Comparison of ENCODE assay signal across 11 cellular contexts in genomic region chr11:91981995-91982394, GRCh38.
DNase-seq lines count a peak whose midpoint lies in the region; ATAC-seq and TF ChIP-seq lines count a peak whose summit lies in the region.
"Had no signal": no experiment of that assay in that cellular context is flagged by ENCODE, and none has a peak within 500 bp of the region (broad histone marks: within the 10 kb centered on the region; RNA-seq: fewer than 3 reads in every experiment).

No MANE protein-coding gene starts in this region.

- H3K4me3 ChIP-seq in breast epithelium: no peak overlapping the region
- H3K4me3 ChIP-seq in thyroid gland (replicated peaks in 1 of 3): no peak overlapping the region
- H3K4me3 ChIP-seq in endodermal cell (ENCODE audit: low read length): no peak overlapping the region
- H3K4me3 ChIP-seq: cardiac muscle cell had no signal

- CTCF ChIA-PET in activated CD4-positive, alpha-beta memory T cell treated with anti-CD3 and anti-CD28 coated beads, Interleukin-2, amount 10 ng/mL, durations not matched to agents 7 days and 5 days (lab: Charles Lee): no interaction called here

- TF ChIP-seq CTCF in HFFc6 (IDR thresholded peaks at IDR 0.05) (no peak), breast epithelium (IDR thresholded peaks at IDR 0.05) (no peak), thyroid gland (IDR thresholded peaks at IDR 0.05) (no peak), endodermal cell (conservative IDR thresholded peaks at IDR 0.05) (no peak)

- DNase-seq in HFFc6 (peak; percentile 96), breast epithelium (ENCODE audit: low spot score in 2 of 2) (peak in 1 of 2 donors; percentile 72), kidney tubule cell (ENCODE audit: low spot score) (peak; percentile 99), thyroid gland (peak; percentile 21 to 23), endodermal cell (no peak), immature natural killer cell (no peak)
- DNase-seq in activated CD4-positive, alpha-beta memory T cell treated with anti-CD3 and anti-CD28 coated beads, Interleukin-2, amount 10 ng/mL, durations not matched to agents 7 days and 5 days: no peak
- DNase-seq: activated CD4-positive, alpha-beta memory T cell treated with anti-CD3 and anti-CD28 coated beads for 36 hours; NCI-H146 had no signal

- peaks cover 5% of the 10 kb centered on the region; the same call in 1 of the 2 replicates for H3K4me1 Mint-ChIP-seq in HFFc6 (ENCODE audit: low read depth)
- H3K4me1 Mint-ChIP-seq in endodermal cell: peaks cover 14% of the 10 kb centered on the region
- no peaks in the 10 kb centered on the region for H3K4me1 Mint-ChIP-seq in immature natural killer cell
- H3K4me1 Mint-ChIP-seq in activated CD4-positive, alpha-beta memory T cell treated with anti-CD3 and anti-CD28 coated beads, Interleukin-2, amount 10 ng/mL, durations not matched to agents 7 days and 5 days: no peaks in the 10 kb centered on the region

- H3K27ac Mint-ChIP-seq in HFFc6: peak overlapping the region; percentile 94
- no peak overlapping the region for H3K27ac Mint-ChIP-seq in endodermal cell
- H3K27ac Mint-ChIP-seq in immature natural killer cell: no peak overlapping the region
- H3K27ac Mint-ChIP-seq in activated CD4-positive, alpha-beta memory T cell treated with anti-CD3 and anti-CD28 coated beads, Interleukin-2, amount 10 ng/mL, durations not matched to agents 7 days and 5 days: no peak overlapping the region
- H3K27ac Mint-ChIP-seq: activated CD4-positive, alpha-beta memory T cell treated with anti-CD3 and anti-CD28 coated beads for 36 hours had no signal

- POLR2A ChIA-PET in activated CD4-positive, alpha-beta memory T cell treated with anti-CD3 and anti-CD28 coated beads, Interleukin-2, amount 10 ng/mL, durations not matched to agents 7 days and 5 days (lab: Charles Lee): no interaction called here

- no peak for TF ChIP-seq POLR2A in breast epithelium (IDR thresholded peaks at IDR 0.05)
- TF ChIP-seq POLR2A in thyroid gland (IDR thresholded peaks at IDR 0.05): no peak

- H3K9me3 ChIP-seq in breast epithelium (no peaks in the 10 kb centered on the region), thyroid gland (no peaks in the 10 kb centered on the region), endodermal cell (ENCODE audit: control insufficient read depth, low read length) (no peaks in the 10 kb centered on the region)

- no peak overlapping the region for H3K9ac ChIP-seq in endodermal cell (ENCODE audit: extremely low read depth, low read length, poor library complexity, severe bottlenecking)

- H3K27me3 ChIP-seq in breast epithelium (no peaks in the 10 kb centered on the region), thyroid gland (no peaks in the 10 kb centered on the region), endodermal cell (ENCODE audit: control insufficient read depth, insufficient read depth, low read length, poor library complexity, severe bottlenecking) (no peaks in the 10 kb centered on the region)
- H3K27me3 ChIP-seq: cardiac muscle cell had no signal

- peak overlapping the region; percentile 56 to 76 for H3K27ac ChIP-seq in breast epithelium
- H3K27ac ChIP-seq in thyroid gland: no peak overlapping the region
- no peak overlapping the region for H3K27ac ChIP-seq in endodermal cell (ENCODE audit: low read depth, low read length)
- H3K27ac ChIP-seq: cardiac muscle cell had no signal

- 13 to 16% methylated on average over 1 of the region's 1 CpG for WGBS in thyroid gland, 2 donors
- WGBS in endodermal cell (ENCODE audit: insufficient coverage in 1 of 2, insufficient read length in 1 of 2), 2 experiments: 67 to 88% methylated on average over 1 of the region's 1 CpG

- H3K4me3 Mint-ChIP-seq in HFFc6 (no peak overlapping the region; the same call in 1 of the 2 replicates), endodermal cell (no peak overlapping the region), immature natural killer cell (no peak overlapping the region)
- H3K4me3 Mint-ChIP-seq in activated CD4-positive, alpha-beta memory T cell treated with anti-CD3 and anti-CD28 coated beads, Interleukin-2, amount 10 ng/mL, durations not matched to agents 7 days and 5 days: no peak overlapping the region
- H3K4me3 Mint-ChIP-seq: activated CD4-positive, alpha-beta memory T cell treated with anti-CD3 and anti-CD28 coated beads for 36 hours had no signal

- intact Hi-C loops in breast epithelium (cut with DNase I; ENCODE audit: low total_unique reads): loop anchor here (10.0 kb wide), 1 partner anchor 263 kb away; no protein-coding TSS in a partner anchor
- intact Hi-C loops in thyroid gland (cut with DNase I): no loop called here

- ATAC-seq in HG03439 (IDR thresholded peaks at IDR 0.05; ENCODE audit: unreplicated experiment): no peak

- H3K9me3 Mint-ChIP-seq in HFFc6 (peaks cover 26% of the 10 kb centered on the region), endodermal cell (no peaks in the 10 kb centered on the region), immature natural killer cell (peaks cover 8 to 48% (median 19%) of the 10 kb centered on the region in 6 donors)
- peaks cover 6% of the 10 kb centered on the region for H3K9me3 Mint-ChIP-seq in activated CD4-positive, alpha-beta memory T cell treated with anti-CD3 and anti-CD28 coated beads, Interleukin-2, amount 10 ng/mL, durations not matched to agents 7 days and 5 days

- H3K4me1 ChIP-seq in breast epithelium: no peaks in the 10 kb centered on the region
- H3K4me1 ChIP-seq in thyroid gland: no peaks in the 10 kb centered on the region
- peaks cover 3% of the 10 kb centered on the region for H3K4me1 ChIP-seq in endodermal cell (ENCODE audit: control insufficient read depth, insufficient read depth, low read length)

- H3K36me3 ChIP-seq in breast epithelium (no peaks in the 10 kb centered on the region), thyroid gland (no peaks in the 10 kb centered on the region), endodermal cell (ENCODE audit: control insufficient read depth, insufficient read depth, low read length) (no peaks in the 10 kb centered on the region)
- H3K36me3 ChIP-seq: cardiac muscle cell had no signal

- no peaks in the 10 kb centered on the region for H3K36me3 Mint-ChIP-seq in HFFc6 (ENCODE audit: low read depth)
- no peaks in the 10 kb centered on the region for H3K36me3 Mint-ChIP-seq in endodermal cell (ENCODE audit: low read depth)
- peaks cover 0 to 4% (median 0%) of the 10 kb centered on the region in 3 donors for H3K36me3 Mint-ChIP-seq in immature natural killer cell
- H3K36me3 Mint-ChIP-seq in activated CD4-positive, alpha-beta memory T cell treated with anti-CD3 and anti-CD28 coated beads, Interleukin-2, amount 10 ng/mL, durations not matched to agents 7 days and 5 days (ENCODE audit: low read depth): no peaks in the 10 kb centered on the region
- H3K36me3 Mint-ChIP-seq: activated CD4-positive, alpha-beta memory T cell treated with anti-CD3 and anti-CD28 coated beads for 36 hours had no signal

- H3K27me3 Mint-ChIP-seq in HFFc6 (ENCODE audit: insufficient read depth) (no peaks in the 10 kb centered on the region), endodermal cell (ENCODE audit: insufficient read depth) (no peaks in the 10 kb centered on the region), immature natural killer cell (ENCODE audit: low read depth in 3 of 3) (no peaks in the 10 kb centered on the region)
- H3K27me3 Mint-ChIP-seq in activated CD4-positive, alpha-beta memory T cell treated with anti-CD3 and anti-CD28 coated beads, Interleukin-2, amount 10 ng/mL, durations not matched to agents 7 days and 5 days: no peaks in the 10 kb centered on the region
- H3K27me3 Mint-ChIP-seq: activated CD4-positive, alpha-beta memory T cell treated with anti-CD3 and anti-CD28 coated beads for 36 hours had no signal

Comparison
In these comparisons a context has a peak if more than half of its experiments do, and no peak if none do; other contexts are left out.
1. DNase-seq: peak in HFFc6 (single experiment), kidney tubule cell (single experiment) and thyroid gland (2 of 2); none in endodermal cell (single experiment), immature natural killer cell (0 of 3) and activated CD4-positive, alpha-beta memory T cell treated with anti-CD3 and anti-CD28 coated beads, Interleukin-2, amount 10 ng/mL, durations not matched to agents 7 days and 5 days (single experiment).
2. H3K27ac ChIP-seq: peak in breast epithelium (2 of 2); none in thyroid gland (0 of 3) and endodermal cell (single experiment).